Comparison of ENCODE assay signal across 8 cellular contexts in the genomic region with DNA sequence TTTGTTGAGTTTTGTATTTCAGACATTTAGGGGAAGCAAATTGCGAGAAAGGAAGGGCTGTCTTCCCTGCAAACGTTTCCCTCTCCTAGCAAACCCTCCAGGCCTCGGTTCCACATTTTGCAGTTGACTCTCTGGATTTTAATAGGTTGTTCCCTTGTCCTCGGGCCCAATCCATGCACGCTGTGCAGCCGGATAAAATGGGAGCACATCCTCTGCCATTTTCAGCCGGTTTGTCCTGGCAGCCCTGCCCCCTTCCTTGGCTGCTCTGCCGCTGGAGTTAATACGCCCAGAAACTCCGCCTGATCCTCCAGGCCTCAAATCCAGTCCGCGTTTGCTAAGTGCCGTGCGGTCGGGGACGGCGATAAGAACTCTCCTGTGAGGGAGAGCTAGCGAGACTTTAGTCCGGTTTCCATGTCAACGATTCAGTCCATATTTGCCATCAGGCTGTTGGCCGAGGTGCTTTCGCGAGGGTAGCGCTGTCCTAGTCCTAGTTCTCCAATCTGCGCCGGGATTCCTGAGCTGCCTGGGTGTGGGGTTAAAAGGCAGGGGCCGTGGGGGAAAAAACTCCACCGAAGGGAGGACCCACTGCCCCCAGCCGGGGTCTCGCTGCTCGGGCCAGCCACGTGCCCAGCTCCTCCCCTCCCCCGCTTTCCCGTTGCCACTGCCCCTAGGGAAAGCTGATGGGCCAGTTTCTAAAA. TPM values are rescaled to one million over a fixed set of nuclear protein-coding genes. Genes with fewer than 3 reads are reported as not detected.
DNase-seq lines count a peak whose midpoint lies in the region; ATAC-seq and TF ChIP-seq lines count a peak whose summit lies in the region.

No MANE protein-coding gene starts in this region.

- intact Hi-C loops in activated B cell treated with CpG ODN at 0.5 μM for 24 hours (cut with micrococcal nuclease), result loop anchor here (1.0 to 10.0 kb wide), 3 partner anchors 16 to 652 kb away; a partner anchor contains a TSS

- CTCF ChIA-PET in activated B cell treated with CpG ODN at 0.5 μM for 24 hours (lab: Charles Lee), result interaction anchor here (0.7 to 6.4 kb wide), 16 partner anchors 9 to 154 kb away, joined by 3 to 73 read pairs (median 4); a partner anchor contains a TSS

- no peaks in the 10 kb centered on the region for H3K27me3 ChIP-seq in GM06990 (replicated peaks; ENCODE audit: control insufficient read depth, insufficient read depth, low read length)

- peaks cover 7% of the 10 kb centered on the region for H3K36me3 Mint-ChIP-seq in activated B cell treated with CpG ODN at 0.5 μM for 24 hours (ENCODE audit: low read depth)

- TF ChIP-seq CTCF in GM06990 (IDR thresholded peaks at IDR 0.05; ENCODE audit: insufficient read depth, low read length, poor library complexity, severe bottlenecking) (no peak), activated B cell treated with CpG ODN at 0.5 μM for 24 hours (IDR thresholded peaks at IDR 0.05) (no peak), cardiac fibroblast (IDR thresholded peaks at IDR 0.05; ENCODE audit: low read depth, low read length) (no peak)

- no peaks in the 10 kb centered on the region for H3K9me3 Mint-ChIP-seq in activated B cell treated with CpG ODN at 0.5 μM for 24 hours

- POLR2A ChIA-PET in activated B cell treated with CpG ODN at 0.5 μM for 24 hours (lab: Charles Lee), result interaction anchor here (0.6 to 15.7 kb wide), 28 partner anchors 9 to 208 kb away, joined by 3 to 308 read pairs (median 7); a partner anchor contains a TSS

- peaks cover 35% of the 10 kb centered on the region for H3K4me1 Mint-ChIP-seq in activated B cell treated with CpG ODN at 0.5 μM for 24 hours

- peak overlapping the region; percentile 93 for H3K27ac Mint-ChIP-seq in activated B cell treated with CpG ODN at 0.5 μM for 24 hours

- no peaks in the 10 kb centered on the region for H3K27me3 Mint-ChIP-seq in activated B cell treated with CpG ODN at 0.5 μM for 24 hours

- H3K36me3 ChIP-seq in GM06990 (ENCODE audit: control insufficient read depth, insufficient read depth, low read length), result no peaks in the 10 kb centered on the region

- peak overlapping the region; percentile 92 for H3K4me3 Mint-ChIP-seq in activated B cell treated with CpG ODN at 0.5 μM for 24 hours

- peak overlapping the region; percentile 43 to 100 (median 98) for H3K27ac ChIP-seq in skin epidermis

- H3K4me3 ChIP-seq in GM06990 (replicated peaks; ENCODE audit: low read depth, low read length) (peak overlapping the region; percentile 64), cardiac fibroblast (replicated peaks in 1 of 2; ENCODE audit: low read depth in 2 of 2, low read length in 2 of 2) (peak overlapping the region; percentile 58 to 64), skin epidermis (peak overlapping the region; percentile 38 to 62 (median 49))

- peak; percentile 91 for DNase-seq in GM06990 (ENCODE audit: extremely low read depth, insufficient read length)
- DNase-seq in NCI-H2227 treated with DMSO at 0.1 percent for 48 hours (lab: John Stamatoyannopoulos, UW), result peak; percentile 96
- DNase-seq in activated B cell treated with CpG ODN at 0.5 μM for 24 hours, result peak; percentile 72
- peak; percentile 99 for DNase-seq in cardiac fibroblast (ENCODE audit: low read depth in 2 of 2)
- peak; percentile 88 for DNase-seq in iPS-NIHi7 (ENCODE audit: extremely low spot score)

- ATAC-seq in HG03097 (IDR thresholded peaks at IDR 0.05; ENCODE audit: low FRiP score, unreplicated experiment), result peak; percentile 31
- ATAC-seq in activated B cell treated with CpG ODN at 0.5 μM for 24 hours (ENCODE audit: low read depth), result peak; percentile 38
- ATAC-seq in HG03108 (IDR thresholded peaks at IDR 0.05; ENCODE audit: unreplicated experiment), result no peak

RNA-seq across cellular contexts. Expression of a gene that starts 2.9 kb away (rescaled TPM):
- total RNA-seq in activated B cell treated with CpG ODN at 0.5 μM for 24 hours, result 116 and 142 TPM in 2 replicates
